ENCODE assay signal across 9 cellular contexts in the genomic region with DNA sequence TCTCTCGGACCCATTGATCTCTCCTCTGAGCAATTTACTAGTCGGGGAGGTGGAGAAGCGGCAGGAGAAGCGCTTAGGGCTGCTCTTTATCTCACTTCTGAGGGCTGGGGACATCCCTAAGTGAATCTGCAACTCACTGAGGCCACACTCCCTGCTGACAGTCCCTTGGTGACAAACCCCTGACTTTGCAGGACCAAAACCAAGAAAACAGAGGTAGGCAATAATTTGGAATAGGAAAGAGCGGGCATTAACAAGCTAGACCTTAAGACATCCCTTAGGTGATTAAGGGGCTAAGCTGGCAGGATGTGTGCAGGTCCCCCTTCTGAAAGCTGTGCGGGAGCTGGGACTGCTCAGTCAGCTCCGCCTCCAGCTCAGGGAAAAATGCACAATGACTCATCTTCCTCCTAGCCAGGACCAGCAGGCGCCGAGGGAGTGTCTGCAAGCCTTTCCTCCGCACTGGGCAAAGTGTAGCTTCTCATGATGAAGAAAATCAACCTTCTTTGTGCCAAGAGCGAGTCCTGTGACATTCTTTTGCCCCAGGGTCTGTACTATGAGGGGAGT.
DNase-seq lines count a peak whose midpoint lies in the region; ATAC-seq and TF ChIP-seq lines count a peak whose summit lies in the region.
"Had no signal": no experiment of that assay in that cellular context is flagged by ENCODE, and none has a peak within 500 bp of the region (broad histone marks: within the 10 kb centered on the region; RNA-seq: fewer than 3 reads in every experiment).

No MANE protein-coding gene starts in this region.

- no peak overlapping the region for H4K8ac ChIP-seq in H9 (replicated peaks; ENCODE audit: insufficient read length, low read depth, low read length)

- no peak overlapping the region for H2BK20ac ChIP-seq in H9 (ENCODE audit: low read depth, low read length, poor library complexity, severe bottlenecking)

- peak overlapping the region; percentile 56 for H3K4me3 ChIP-seq in BE2C (ENCODE audit: low read depth, low read length)
- no peak overlapping the region for H3K4me3 ChIP-seq in testis

- H2BK120ac ChIP-seq in H9 (ENCODE audit: low read depth, low read length, poor library complexity, severe bottlenecking), result no peak overlapping the region

- no peak overlapping the region for H4K5ac ChIP-seq in H9 (ENCODE audit: insufficient read length, low read depth, low read length)

- no peaks in the 10 kb centered on the region for H3K36me3 ChIP-seq in BE2C
- no peaks in the 10 kb centered on the region for H3K36me3 ChIP-seq in testis (ENCODE audit: low read depth, missing control alignments)

- no peak overlapping the region for H2BK12ac ChIP-seq in H9 (ENCODE audit: insufficient read length, low read depth, low read length)

- no peak overlapping the region for H3K4ac ChIP-seq in H9 (ENCODE audit: low read depth, low read length)

- H3K56ac ChIP-seq in H9 (ENCODE audit: insufficient read length, low read depth, low read length), result no peak overlapping the region

- H3K27ac ChIP-seq in H9 (ENCODE audit: insufficient read length, low read depth, low read length) (no peak overlapping the region), testis (no peak overlapping the region)

- no peak overlapping the region for H3T11ph ChIP-seq in H9 (ENCODE audit: low read length)

- no peak overlapping the region for H3K9ac ChIP-seq in H9 (ENCODE audit: extremely low read depth, insufficient read length, low read length)

- peak overlapping the region in 2 of 3 experiments; percentile 36 to 97; a peak in 2 of 7 replicates for H3K27ac Mint-ChIP-seq in H9
- no peak overlapping the region for H3K27ac Mint-ChIP-seq in central memory CD8-positive, alpha-beta T cell (ENCODE audit: low read depth)
- H3K27ac Mint-ChIP-seq: memory B cell had no signal

- no peak overlapping the region for H3K23ac ChIP-seq in H9 (ENCODE audit: insufficient read length, low read depth, low read length)

- H3K4me2 ChIP-seq in H9 (ENCODE audit: insufficient read depth, insufficient read length, low read length), result peak overlapping the region; percentile 57

- H3K79me1 ChIP-seq in H9 (ENCODE audit: insufficient read depth, low read depth, low read length, poor library complexity, severe bottlenecking), result no peaks in the 10 kb centered on the region

- H2AFZ ChIP-seq in H9 (ENCODE audit: low read length), result peak overlapping the region; percentile 56

- H4K20me1 ChIP-seq in H9 (ENCODE audit: control insufficient read depth, insufficient read depth, insufficient read length), result no peaks in the 10 kb centered on the region

- TF ChIP-seq CTCF in BE2C (IDR thresholded peaks at IDR 0.05; ENCODE audit: low read depth, low read length) (no peak), H9 (conservative IDR thresholded peaks at IDR 0.05) (no peak), testis (IDR thresholded peaks at IDR 0.05) (no peak)

- peaks cover 0 to 3% (median 2%) of the 10 kb centered on the region in 3 experiments; a peak in 2 of 7 replicates for H3K36me3 Mint-ChIP-seq in H9 (ENCODE audit: insufficient read depth in 1 of 3, low read depth in 3 of 3)
- H3K36me3 Mint-ChIP-seq in central memory CD8-positive, alpha-beta T cell (ENCODE audit: insufficient read depth), result no peaks in the 10 kb centered on the region
- H3K36me3 Mint-ChIP-seq: memory B cell had no signal

- peaks cover 3 to 5% of the 10 kb centered on the region in 2 experiments; a peak in 3 of 5 replicates for H3K9me3 Mint-ChIP-seq in H9
- H3K9me3 Mint-ChIP-seq in central memory CD8-positive, alpha-beta T cell, result no peaks in the 10 kb centered on the region
- H3K9me3 Mint-ChIP-seq: memory B cell had no signal

- no peak overlapping the region for H3K14ac ChIP-seq in H9 (ENCODE audit: insufficient read depth, low read length)

- no peak overlapping the region for H2AK5ac ChIP-seq in H9 (ENCODE audit: insufficient read length, low read length)

- peak overlapping the region; percentile 42 to 67; a peak in 4 of 5 replicates for H3K4me3 Mint-ChIP-seq in H9
- peak overlapping the region; percentile 22 for H3K4me3 Mint-ChIP-seq in central memory CD8-positive, alpha-beta T cell
- H3K4me3 Mint-ChIP-seq: memory B cell had no signal

- no peak overlapping the region for H2BK15ac ChIP-seq in H9 (ENCODE audit: low read depth, low read length)

- no peaks in the 10 kb centered on the region for H3K9me3 ChIP-seq in BE2C
- H3K9me3 ChIP-seq in H9 (ENCODE audit: control insufficient read depth, low read depth, low read length), result no peaks in the 10 kb centered on the region
- no peaks in the 10 kb centered on the region for H3K9me3 ChIP-seq in testis

- DNase-seq in BE2C, result peak; percentile 65
- DNase-seq in H9, result peak; percentile 83
- DNase-seq in NOMO-1 (lab: John Stamatoyannopoulos, UW; ENCODE audit: unreplicated experiment in 2 of 2), result peak; percentile 44 to 60
- no peak for DNase-seq in central memory CD8-positive, alpha-beta T cell (ENCODE audit: low spot score in 2 of 2)
- peak; percentile 65 to 67 for DNase-seq in left colon
- peak; percentile 41 for DNase-seq in testis

- H2BK5ac ChIP-seq in H9 (ENCODE audit: insufficient read length, low read length), result no peak overlapping the region

- no CpG with 5 or more reads among the region's 11 CpGs for WGBS in H9 (ENCODE audit: extremely low coverage, insufficient read length, low lambda C conversion rate)
- WGBS in testis, 2 donors, result 36 to 41% methylated on average over 11 of the region's 11 CpGs

- no peaks in the 10 kb centered on the region for H3K23me2 ChIP-seq in H9 (ENCODE audit: insufficient read length, low read depth, low read length, poor library complexity, severe bottlenecking)

- no peak overlapping the region for H3K18ac ChIP-seq in H9 (ENCODE audit: insufficient read length, low read depth, low read length)

- H3K27me3 ChIP-seq in BE2C, result no peaks in the 10 kb centered on the region
- no peaks in the 10 kb centered on the region; the same call in 1 of the 2 replicates for H3K27me3 ChIP-seq in H9 (ENCODE audit: insufficient read depth, low read length)
- no peaks in the 10 kb centered on the region for H3K27me3 ChIP-seq in testis

- intact Hi-C loops in left colon (cut with DNase I, micrococcal nuclease) (no loop called here), testis (cut with DNase I; ENCODE audit: low total_unique reads) (no loop called here)

- H3K79me2 ChIP-seq in H9 (ENCODE audit: insufficient read depth, low read length), result no peaks in the 10 kb centered on the region

- peaks cover 14% of the 10 kb centered on the region for H3K27me3 Mint-ChIP-seq in H9 (ENCODE audit: low read depth)
- H3K27me3 Mint-ChIP-seq in central memory CD8-positive, alpha-beta T cell, result peaks cover 40% of the 10 kb centered on the region

- no peak for TF ChIP-seq POLR2A in testis (IDR thresholded peaks at IDR 0.05)

- ATAC-seq in central memory CD8-positive, alpha-beta T cell (replicated peaks; ENCODE audit: extremely low read depth, poor library complexity, severe bottlenecking), result no peak
- ATAC-seq in left colon (peak; percentile 89), HG02798 (IDR thresholded peaks at IDR 0.05; ENCODE audit: poor library complexity, unreplicated experiment) (no peak), HG03460 (IDR thresholded peaks at IDR 0.05; ENCODE audit: unreplicated experiment) (no peak)

- no peak overlapping the region for H4K91ac ChIP-seq in H9 (ENCODE audit: insufficient read length, low read depth, low read length)

- H3K4me1 ChIP-seq in BE2C (peaks cover 2% of the 10 kb centered on the region; the same call in 1 of the 2 replicates), H9 (ENCODE audit: insufficient read depth, low read length) (peaks cover 14% of the 10 kb centered on the region; the same call in 1 of the 2 replicates), testis (no peaks in the 10 kb centered on the region)

- peaks cover 37 to 42% of the 10 kb centered on the region in 2 experiments for H3K4me1 Mint-ChIP-seq in H9
- H3K4me1 Mint-ChIP-seq in central memory CD8-positive, alpha-beta T cell, result peaks cover 7% of the 10 kb centered on the region

Comparison
In these comparisons a context has a peak if more than half of its experiments do, and no peak if none do; other contexts are left out.
1. DNase-seq: peak in BE2C (single experiment), H9 (single experiment), NOMO-1 (2 of 2), left colon (2 of 2) and testis (single experiment); none in central memory CD8-positive, alpha-beta T cell (0 of 2).